ENCODE assay signal across 24 cellular contexts in genomic region chr10:6353526-6353925, GRCh38.
A peak's percentile ranks its signal among the peaks of the same experiment; 100 is the strongest.
DNase-seq lines count a peak whose midpoint lies in the region; ATAC-seq, FAIRE-seq and TF ChIP-seq lines count a peak whose summit lies in the region.
"Had no signal": no experiment of that assay in that cellular context is flagged by ENCODE, and none has a peak within 500 bp of the region (broad histone marks: within the 10 kb centered on the region; RNA-seq: fewer than 3 reads in every experiment).

No MANE protein-coding gene starts in this region.

- H3K27ac ChIP-seq in CD4-positive, CD25-positive, alpha-beta regulatory T cell (ENCODE audit: insufficient read depth, low read length, poor library complexity, severe bottlenecking): no peak overlapping the region
- H3K27ac ChIP-seq in left lung (no peak overlapping the region), prostate gland (peak overlapping the region in 1 of 2 donors; percentile 8)
- H3K27ac ChIP-seq: GM23248, Peyer's patch, SJSA1 had no signal

- DNase-seq in CD4-positive, CD25-positive, alpha-beta regulatory T cell: no peak
- no peak for DNase-seq in RCC 7860 (ENCODE audit: low spot score)
- no peak for DNase-seq in left lung
- peak; percentile 0 for DNase-seq in prostate gland (ENCODE audit: low spot score)
- DNase-seq in SK-N-DZ (ENCODE audit: low spot score): no peak
- no peak for DNase-seq in ureter (ENCODE audit: low spot score)
- DNase-seq: CD4-positive, alpha-beta T cell; COR-L47; DMS153; GM23248; H9; HFFc6; KBM-7; NCI-H1092 treated with DMSO at 0.1 percent for 48 hours; NCI-H146; NCI-H2029; NCI-H2227 treated with DMSO at 0.1 percent for 48 hours; NCI-H774; Peyer's patch had no signal

- peaks cover 0 to 23% (median 5%) of the 10 kb centered on the region in 7 donors for H3K9me3 Mint-ChIP-seq in CD4-positive, CD25-positive, alpha-beta regulatory T cell

- peak; percentile 7 for FAIRE-seq in RCC 7860 (lab: Jason Lieb, UNC)
- FAIRE-seq: A204.1, GM12891 had no signal

- peak overlapping the region in 2 of 3 donors; percentile 52 to 56 for H3K27ac Mint-ChIP-seq in CD4-positive, CD25-positive, alpha-beta regulatory T cell
- H3K27ac Mint-ChIP-seq: CD4-positive, alpha-beta T cell; H9; HFFc6 had no signal

- H3K4me1 ChIP-seq in CD4-positive, CD25-positive, alpha-beta regulatory T cell (ENCODE audit: control insufficient read depth, insufficient read depth, low read length, poor library complexity, severe bottlenecking): peaks cover 6% of the 10 kb centered on the region
- H3K4me1 ChIP-seq in left lung (peaks cover under 1 to 16% of the 10 kb centered on the region in 2 donors), prostate gland (replicated peaks) (no peaks in the 10 kb centered on the region)
- H3K4me1 ChIP-seq: Peyer's patch, SJSA1 had no signal

- H3K27me3 ChIP-seq in CD4-positive, CD25-positive, alpha-beta regulatory T cell (ENCODE audit: control insufficient read depth, insufficient read depth, low read length): no peaks in the 10 kb centered on the region
- H3K27me3 ChIP-seq in left lung (no peaks in the 10 kb centered on the region), prostate gland (replicated peaks; ENCODE audit: insufficient read depth) (no peaks in the 10 kb centered on the region)
- H3K27me3 ChIP-seq: Peyer's patch, SJSA1 had no signal

- H3K36me3 ChIP-seq in CD4-positive, CD25-positive, alpha-beta regulatory T cell (ENCODE audit: control insufficient read depth, insufficient read depth, low read length): no peaks in the 10 kb centered on the region
- H3K36me3 ChIP-seq in left lung: no peaks in the 10 kb centered on the region
- H3K36me3 ChIP-seq in prostate gland: no peaks in the 10 kb centered on the region
- H3K36me3 ChIP-seq: Peyer's patch, SJSA1 had no signal

- H3K9me3 ChIP-seq in CD4-positive, CD25-positive, alpha-beta regulatory T cell (ENCODE audit: control insufficient read depth in 2 of 2, low read length in 2 of 2): peaks cover 12% of the 10 kb centered on the region in 2 experiments
- H3K9me3 ChIP-seq in left lung (peaks cover 0 to 14% of the 10 kb centered on the region in 2 donors), prostate gland (no peaks in the 10 kb centered on the region)
- H3K9me3 ChIP-seq: Peyer's patch, SJSA1 had no signal

- H3K36me3 Mint-ChIP-seq in CD4-positive, CD25-positive, alpha-beta regulatory T cell: no peaks in the 10 kb centered on the region

- no peak overlapping the region for H3K4me3 ChIP-seq in CD4-positive, CD25-positive, alpha-beta regulatory T cell (ENCODE audit: low read depth, low read length)
- H3K4me3 ChIP-seq in left lung (no peak overlapping the region), prostate gland (no peak overlapping the region)
- H3K4me3 ChIP-seq: GM23248, Peyer's patch, SJSA1 had no signal

- peaks cover 2 to 23% (median 12%) of the 10 kb centered on the region in 4 donors for H3K4me1 Mint-ChIP-seq in CD4-positive, CD25-positive, alpha-beta regulatory T cell

- no peak for ATAC-seq in CD4-positive, CD25-positive, alpha-beta regulatory T cell (ENCODE audit: low read depth in 2 of 2)
- ATAC-seq in left lung (peak; percentile 43), HG02938 (IDR thresholded peaks at IDR 0.05; ENCODE audit: unreplicated experiment) (no peak)
- ATAC-seq: Right ventricle myocardium inferior had no signal

- TF ChIP-seq CTCF in left lung (IDR thresholded peaks at IDR 0.05) (no peak), prostate gland (IDR thresholded peaks at IDR 0.05) (no peak)

- WGBS in prostate gland: 66% methylated on average over 1 of the region's 1 CpG

- no peak overlapping the region for H3K4me3 Mint-ChIP-seq in CD4-positive, CD25-positive, alpha-beta regulatory T cell
- H3K4me3 Mint-ChIP-seq: CD4-positive, alpha-beta T cell; H9; HFFc6 had no signal

- H3K27me3 Mint-ChIP-seq in CD4-positive, CD25-positive, alpha-beta regulatory T cell: no peaks in the 10 kb centered on the region
- H3K27me3 Mint-ChIP-seq: CD4-positive, alpha-beta T cell had no signal

- TF ChIP-seq POLR2A in prostate gland (IDR thresholded peaks at IDR 0.05): no peak

- intact Hi-C loops in left lung (cut with DNase I) (no loop called here), prostate gland (cut with DNase I) (no loop called here)
